In genomic region chr3:39273119-39273518, GRCh38 we compare ENCODE assay signal across 2 cellular contexts.
TF ChIP-seq lines count a peak whose summit lies in the region.

No MANE protein-coding gene starts in this region.

TF ChIP-seq in GM23338, 12 proteins besides CTCF, POLR2A, EP300 and RAD21:
- TF ChIP-seq ZNF114 (CRISPR knock-in tag; IDR thresholded peaks at IDR 0.05) (no peak), STAT1 (IDR thresholded peaks at IDR 0.05; ENCODE audit: unreplicated experiment) (no peak), JUNB (IDR thresholded peaks at IDR 0.05; ENCODE audit: unreplicated experiment) (no peak), POLR2AphosphoS5 (IDR thresholded peaks at IDR 0.05; ENCODE audit: low read depth) (no peak), EZH2phosphoT487 (IDR thresholded peaks at IDR 0.05; ENCODE audit: unreplicated experiment) (no peak)
TF ChIP-seq in GM23338: peak in this region for 0.

TF ChIP-seq in endothelial cell of umbilical vein, 7 proteins besides CTCF, POLR2A, EP300 and RAD21:
- TF ChIP-seq JUN (IDR thresholded peaks at IDR 0.05; ENCODE audit: borderline replicate concordance, insufficient read depth, insufficient read length, low read depth), result no peak
- TF ChIP-seq MYC (IDR thresholded peaks at IDR 0.05; ENCODE audit: low read depth, low read length), result no peak
- TF ChIP-seq FOS (IDR thresholded peaks at IDR 0.05; ENCODE audit: borderline replicate concordance, insufficient read depth, low read length), result no peak
- TF ChIP-seq MAX (IDR thresholded peaks at IDR 0.05; ENCODE audit: insufficient read depth, insufficient read length), result no peak
